Comparison of ENCODE assay signal across 21 cellular contexts in the genomic region with DNA sequence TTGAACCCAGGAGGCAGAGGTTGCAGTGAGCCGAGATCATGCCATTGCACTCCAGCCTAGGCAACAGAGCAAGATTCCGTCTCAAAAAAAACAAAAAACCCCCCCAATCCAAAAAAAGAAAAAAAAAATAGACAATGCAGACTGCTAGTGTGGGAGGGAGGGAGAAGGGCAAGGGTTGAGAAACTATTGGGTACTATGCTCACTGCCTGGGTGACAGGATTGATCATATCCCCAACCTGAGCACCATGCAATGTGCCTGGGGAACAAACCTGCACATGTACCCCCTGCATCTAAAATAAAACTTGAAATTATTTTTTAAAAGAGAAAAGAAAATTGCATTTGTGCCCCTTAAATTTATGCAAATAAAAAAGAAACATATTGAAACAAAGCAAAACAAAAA.
"Had no signal": no experiment of that assay in that cellular context is flagged by ENCODE, and none has a peak within 500 bp of the region (broad histone marks: within the 10 kb centered on the region; RNA-seq: fewer than 3 reads in every experiment).

No MANE protein-coding gene starts in this region.

- H3K27me3 ChIP-seq: heart left ventricle, tibial artery, uterus had no signal

- H3K9me3 Mint-ChIP-seq: activated CD4-positive, alpha-beta memory T cell treated with anti-CD3 and anti-CD28 coated beads, Interleukin-2, amount 10 ng/mL, durations not matched to agents 7 days and 5 days; activated CD4-positive, alpha-beta T cell treated with anti-CD3 and anti-CD28 coated beads, Interleukin-2, amount 10 ng/mL, durations not matched to agents 24 days and 14 days; brain; stimulated activated naive CD8-positive, alpha-beta T cell treated with anti-CD3 and anti-CD28 coated beads, Interleukin-15, Interleukin-2, amounts not matched to agents 100 ng/mL and 50 ng/mL, for 24 hours had no signal

- H3K27ac ChIP-seq: heart left ventricle, tibial artery, uterus, VCaP had no signal

- DNase-seq: activated CD4-positive, alpha-beta memory T cell treated with anti-CD3 and anti-CD28 coated beads, Interleukin-2, amount 10 ng/mL, durations not matched to agents 7 days and 5 days; activated CD4-positive, alpha-beta T cell treated with anti-CD3 and anti-CD28 coated beads, Interleukin-2, amount 10 ng/mL, durations not matched to agents 24 days and 14 days; activated CD8-positive, alpha-beta memory T cell treated with anti-CD3 and anti-CD28 coated beads, Interleukin-2, amount 10 ng/mL, durations not matched to agents 7 days and 5 days; activated effector memory CD4-positive, alpha-beta T cell treated with anti-CD3 and anti-CD28 coated beads, Interleukin-2, amount 50 U/mL, for 16 hours; activated naive CD4-positive, alpha-beta T cell treated with anti-CD3 and anti-CD28 coated beads, Interleukin-2, amount 50 U/mL, for 16 hours; activated T-cell treated with anti-CD3 and anti-CD28 coated beads for 4 hours; anterior cingulate cortex; heart left ventricle; kidney; occipital lobe; posterior cingulate gyrus; stimulated activated CD4-positive, alpha-beta T cell treated with anti-CD3 and anti-CD28 coated beads, Interleukin-12 subunit alpha, Interleukin-12 subunit beta, amount 100 ng/mL, for 4 hours; stimulated activated CD4-positive, alpha-beta T cell treated with anti-CD3 and anti-CD28 coated beads, Interleukin-4, amount 100 ng/mL, for 4 hours; substantia nigra; tibial artery had no signal

- H3K4me1 ChIP-seq: uterus had no signal

- H3K4me3 ChIP-seq: heart left ventricle, lung, tibial artery, uterus had no signal

- ATAC-seq: activated CD4-positive, CD25-positive, alpha-beta regulatory T cell treated with anti-CD3 and anti-CD28 coated beads, Interleukin-2, amount 50 U/mL, for 24 hours; activated CD8-positive, alpha-beta memory T cell treated with anti-CD3 and anti-CD28 coated beads, Interleukin-2, amount 10 ng/mL, durations not matched to agents 7 days and 5 days; heart left ventricle had no signal

- H3K36me3 ChIP-seq: heart left ventricle, tibial artery, uterus had no signal

- H3K9me3 ChIP-seq: tibial artery, uterus had no signal

- H3K36me3 Mint-ChIP-seq: activated CD8-positive, alpha-beta memory T cell treated with anti-CD3 and anti-CD28 coated beads, Interleukin-2, amount 10 ng/mL, durations not matched to agents 7 days and 5 days; brain had no signal

- H3K27ac Mint-ChIP-seq: activated CD4-positive, alpha-beta memory T cell treated with anti-CD3 and anti-CD28 coated beads, Interleukin-2, amount 10 ng/mL, durations not matched to agents 7 days and 5 days; activated CD4-positive, alpha-beta T cell treated with anti-CD3 and anti-CD28 coated beads, Interleukin-2, amount 10 ng/mL, durations not matched to agents 24 days and 14 days; activated CD8-positive, alpha-beta memory T cell treated with anti-CD3 and anti-CD28 coated beads, Interleukin-2, amount 10 ng/mL, durations not matched to agents 7 days and 5 days; stimulated activated naive CD8-positive, alpha-beta T cell treated with anti-CD3 and anti-CD28 coated beads, Interleukin-15, Interleukin-2, amounts not matched to agents 100 ng/mL and 50 ng/mL, for 24 hours had no signal
